ENCODE assay signal across 8 cellular contexts in the genomic region with DNA sequence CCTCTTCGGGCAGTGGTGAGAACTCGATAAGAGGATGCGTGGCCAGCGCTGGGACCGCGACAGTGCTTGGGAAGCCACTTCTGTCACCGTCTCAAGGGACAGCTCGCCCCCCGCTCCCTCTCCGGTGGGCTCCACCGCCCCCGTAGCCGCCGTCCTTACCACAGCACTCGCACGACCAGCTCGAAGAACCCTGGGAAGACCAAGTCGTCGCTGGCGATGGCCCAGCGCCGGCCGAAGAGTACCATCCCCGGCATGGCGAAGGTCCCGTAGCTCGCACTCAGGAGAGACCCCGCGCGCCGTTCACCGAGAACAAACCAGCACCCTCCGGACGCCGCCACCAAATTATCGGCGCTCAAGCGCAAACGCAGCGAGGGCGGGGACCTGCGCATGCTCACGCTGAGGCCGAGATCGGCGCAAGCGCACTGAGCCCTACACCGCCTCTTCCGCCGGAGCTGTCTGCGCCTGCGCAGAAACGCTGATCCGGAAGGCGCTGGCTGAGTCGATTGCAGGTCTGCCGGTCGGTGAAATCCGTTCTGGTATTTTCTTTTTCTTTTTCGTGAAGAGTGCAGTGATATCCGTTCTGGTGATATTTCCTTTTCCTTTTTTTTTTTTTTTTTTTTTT. TPM values are rescaled to one million over a fixed set of nuclear protein-coding genes. Genes with fewer than 3 reads are reported as not detected.
A peak's percentile ranks its signal among the peaks of the same experiment; 100 is the strongest.
DNase-seq lines count a peak whose midpoint lies in the region; ATAC-seq lines count a peak whose summit lies in the region.

A gene with protein sequence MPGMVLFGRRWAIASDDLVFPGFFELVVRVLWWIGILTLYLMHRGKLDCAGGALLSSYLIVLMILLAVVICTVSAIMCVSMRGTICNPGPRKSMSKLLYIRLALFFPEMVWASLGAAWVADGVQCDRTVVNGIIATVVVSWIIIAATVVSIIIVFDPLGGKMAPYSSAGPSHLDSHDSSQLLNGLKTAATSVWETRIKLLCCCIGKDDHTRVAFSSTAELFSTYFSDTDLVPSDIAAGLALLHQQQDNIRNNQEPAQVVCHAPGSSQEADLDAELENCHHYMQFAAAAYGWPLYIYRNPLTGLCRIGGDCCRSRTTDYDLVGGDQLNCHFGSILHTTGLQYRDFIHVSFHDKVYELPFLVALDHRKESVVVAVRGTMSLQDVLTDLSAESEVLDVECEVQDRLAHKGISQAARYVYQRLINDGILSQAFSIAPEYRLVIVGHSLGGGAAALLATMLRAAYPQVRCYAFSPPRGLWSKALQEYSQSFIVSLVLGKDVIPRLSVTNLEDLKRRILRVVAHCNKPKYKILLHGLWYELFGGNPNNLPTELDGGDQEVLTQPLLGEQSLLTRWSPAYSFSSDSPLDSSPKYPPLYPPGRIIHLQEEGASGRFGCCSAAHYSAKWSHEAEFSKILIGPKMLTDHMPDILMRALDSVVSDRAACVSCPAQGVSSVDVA (minus strand): TSS at position 366 of the 622 bp plus-strand sequence. CDS start 112 bp downstream, at position 254.

- H3K27me3 Mint-ChIP-seq in activated CD4-positive, alpha-beta T cell treated with anti-CD3 and anti-CD28 coated beads, Interleukin-2, amount 10 ng/mL, durations not matched to agents 7 days and 5 days = no peaks in the 10 kb centered on the region

- peaks cover 26% of the 10 kb centered on the region for H3K36me3 Mint-ChIP-seq in activated CD4-positive, alpha-beta T cell treated with anti-CD3 and anti-CD28 coated beads, Interleukin-2, amount 10 ng/mL, durations not matched to agents 7 days and 5 days (ENCODE audit: low read depth)

- peak within 1 kb of the TSS; percentile 83 to 100 (median 96) for H3K4me3 ChIP-seq in BLaER1 treated with 17β-estradiol and CSF1 and Interleukin-3, amounts not matched to agents 10 nM and 100 nM

- H3K36me3 ChIP-seq in BLaER1 treated with 17β-estradiol and CSF1 and Interleukin-3, amounts not matched to agents 10 nM and 100 nM = peaks cover 34 to 41% (median 36%) of the 10 kb centered on the region in 11 experiments

- intact Hi-C loops in left colon (cut with DNase I, micrococcal nuclease) = no loop called here

- H3K27ac Mint-ChIP-seq in activated CD4-positive, alpha-beta T cell treated with anti-CD3 and anti-CD28 coated beads, Interleukin-2, amount 10 ng/mL, durations not matched to agents 7 days and 5 days = peak within 1 kb of the TSS; percentile 98

- peak within 1 kb of the TSS; percentile 78 to 98 (median 95) for H3K27ac ChIP-seq in BLaER1 treated with 17β-estradiol and CSF1 and Interleukin-3, amounts not matched to agents 10 nM and 100 nM

- peaks cover 18 to 42% (median 37%) of the 10 kb centered on the region in 11 experiments; a peak in 19 of 22 replicates for H4K20me1 ChIP-seq in BLaER1 treated with 17β-estradiol and CSF1 and Interleukin-3, amounts not matched to agents 10 nM and 100 nM

- no peaks in the 10 kb centered on the region for H3K9me3 Mint-ChIP-seq in activated CD4-positive, alpha-beta T cell treated with anti-CD3 and anti-CD28 coated beads, Interleukin-2, amount 10 ng/mL, durations not matched to agents 7 days and 5 days

- CTCF ChIA-PET in activated CD4-positive, alpha-beta T cell treated with anti-CD3 and anti-CD28 coated beads, Interleukin-2, amount 10 ng/mL, durations not matched to agents 7 days and 5 days (lab: Charles Lee) = interaction anchor here (0.6 to 1.8 kb wide), 5 partner anchors 8 to 76 kb away, joined by 4 to 8 read pairs (median 5); no protein-coding TSS in a partner anchor

- DNase-seq in NCI-H69 (lab: John Stamatoyannopoulos, UW) (peak; percentile 96), cortex of kidney (lab: John Stamatoyannopoulos, UW) (peak; percentile 69), left colon (peak; percentile 89 to 97)
- DNase-seq in activated CD4-positive, alpha-beta T cell treated with anti-CD3 and anti-CD28 coated beads, Interleukin-2, amount 10 ng/mL, durations not matched to agents 7 days and 5 days = peak; percentile 96
- peak; percentile 96 for DNase-seq in stimulated activated CD4-positive, alpha-beta T cell treated with anti-CD3 and anti-CD28 coated beads, Interleukin-1b, Interleukin-23, amount 100 ng/mL, for 4 hours (ENCODE audit: low read depth in 2 of 2)

- peak within 1 kb of the TSS; percentile 82 to 99 (median 93) for H3K4me2 ChIP-seq in BLaER1 treated with 17β-estradiol and CSF1 and Interleukin-3, amounts not matched to agents 10 nM and 100 nM

- H3K4me1 ChIP-seq in BLaER1 treated with 17β-estradiol and CSF1 and Interleukin-3, amounts not matched to agents 10 nM and 100 nM = peaks cover 46 to 54% (median 51%) of the 10 kb centered on the region in 10 experiments

- H3K9me3 ChIP-seq in BLaER1 treated with 17β-estradiol and CSF1 and Interleukin-3, amounts not matched to agents 10 nM and 100 nM (replicated peaks in 1 of 11) = peaks cover 0 to 21% (median 15%) of the 10 kb centered on the region in 11 experiments; a peak in 12 of 22 replicates

- H3K27me3 ChIP-seq in BLaER1 treated with 17β-estradiol and CSF1 and Interleukin-3, amounts not matched to agents 10 nM and 100 nM = no peaks in the 10 kb centered on the region

- H3K9ac ChIP-seq in BLaER1 treated with 17β-estradiol and CSF1 and Interleukin-3, amounts not matched to agents 10 nM and 100 nM = peak within 1 kb of the TSS; percentile 90 to 99 (median 96)

- ATAC-seq in GM19372 (IDR thresholded peaks at IDR 0.05; ENCODE audit: low read depth, unreplicated experiment) (peak; percentile 86), HG03521 (IDR thresholded peaks at IDR 0.05; ENCODE audit: unreplicated experiment) (peak; percentile 86), left colon (peak; percentile 82)

- H3K4me3 Mint-ChIP-seq in activated CD4-positive, alpha-beta T cell treated with anti-CD3 and anti-CD28 coated beads, Interleukin-2, amount 10 ng/mL, durations not matched to agents 7 days and 5 days = peak within 1 kb of the TSS; percentile 98

- POLR2A ChIA-PET in activated CD4-positive, alpha-beta T cell treated with anti-CD3 and anti-CD28 coated beads, Interleukin-2, amount 10 ng/mL, durations not matched to agents 7 days and 5 days (lab: Charles Lee) = interaction anchor here (1.1 kb wide), 1 partner anchor 8 kb away, joined by 3 read pairs; no protein-coding TSS in a partner anchor

- H3K4me1 Mint-ChIP-seq in activated CD4-positive, alpha-beta T cell treated with anti-CD3 and anti-CD28 coated beads, Interleukin-2, amount 10 ng/mL, durations not matched to agents 7 days and 5 days = peaks cover 25% of the 10 kb centered on the region

RNA-seq across cellular contexts. Expression of the gene that starts here (rescaled TPM):
- total RNA-seq in activated CD4-positive, alpha-beta T cell treated with anti-CD3 and anti-CD28 coated beads, Interleukin-2, amount 10 ng/mL, durations not matched to agents 7 days and 5 days = 10 to 100 TPM; 18.3 to 22.4 TPM
- 10 to 100 TPM; 20.1 to 26.8 TPM for total RNA-seq in left colon

Comparison
In these comparisons a context has a peak if more than half of its experiments do, and no peak if none do; other contexts are left out.
1. Peak in every context shown above with its lines: DNase-seq, ATAC-seq, H3K4me3 ChIP-seq and H3K27ac ChIP-seq.